1 cellular context compared by ENCODE assay signal in the genomic region with DNA sequence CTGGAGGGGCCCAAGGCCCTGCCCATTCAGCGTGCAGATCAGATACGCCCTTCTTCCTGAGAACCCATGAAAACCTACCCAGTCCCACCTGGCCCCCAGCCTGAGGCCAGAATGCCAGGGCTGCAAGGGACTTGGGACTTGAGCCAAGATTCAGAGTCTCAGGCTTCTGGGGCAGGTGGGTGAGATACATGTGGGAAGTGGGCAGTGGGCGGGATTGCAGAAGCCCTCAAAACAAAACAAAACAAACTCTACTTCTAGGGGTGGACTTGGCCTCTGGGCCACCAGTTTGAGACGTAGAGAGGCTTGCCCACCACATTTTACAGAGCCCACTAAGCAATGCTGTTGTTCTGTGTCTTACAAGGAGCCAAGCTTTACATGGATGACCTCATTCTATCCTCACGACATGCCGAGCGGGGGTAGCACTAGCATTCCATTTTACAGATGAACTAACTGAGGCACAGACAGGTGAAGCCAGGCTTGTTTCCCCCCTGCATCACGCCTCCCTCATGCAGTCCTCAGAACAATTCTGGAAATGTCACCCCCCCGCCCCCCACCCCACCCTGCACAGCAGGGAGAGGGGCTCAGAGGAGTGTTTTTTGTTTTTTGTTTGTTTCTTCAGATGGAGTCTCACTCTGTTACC.
TF ChIP-seq lines count a peak whose summit lies in the region.

No MANE protein-coding gene starts in this region.

TF ChIP-seq in endothelial cell of umbilical vein, 7 proteins besides CTCF, POLR2A, EP300 and RAD21 (continued from another document):
- TF ChIP-seq MYC (IDR thresholded peaks at IDR 0.05; ENCODE audit: low read depth, low read length): no peak
- no peak for TF ChIP-seq POLR2AphosphoS5 (IDR thresholded peaks at IDR 0.05; ENCODE audit: insufficient read depth, low read depth, low read length)
